8 cellular contexts compared by ENCODE assay signal in the genomic region with DNA sequence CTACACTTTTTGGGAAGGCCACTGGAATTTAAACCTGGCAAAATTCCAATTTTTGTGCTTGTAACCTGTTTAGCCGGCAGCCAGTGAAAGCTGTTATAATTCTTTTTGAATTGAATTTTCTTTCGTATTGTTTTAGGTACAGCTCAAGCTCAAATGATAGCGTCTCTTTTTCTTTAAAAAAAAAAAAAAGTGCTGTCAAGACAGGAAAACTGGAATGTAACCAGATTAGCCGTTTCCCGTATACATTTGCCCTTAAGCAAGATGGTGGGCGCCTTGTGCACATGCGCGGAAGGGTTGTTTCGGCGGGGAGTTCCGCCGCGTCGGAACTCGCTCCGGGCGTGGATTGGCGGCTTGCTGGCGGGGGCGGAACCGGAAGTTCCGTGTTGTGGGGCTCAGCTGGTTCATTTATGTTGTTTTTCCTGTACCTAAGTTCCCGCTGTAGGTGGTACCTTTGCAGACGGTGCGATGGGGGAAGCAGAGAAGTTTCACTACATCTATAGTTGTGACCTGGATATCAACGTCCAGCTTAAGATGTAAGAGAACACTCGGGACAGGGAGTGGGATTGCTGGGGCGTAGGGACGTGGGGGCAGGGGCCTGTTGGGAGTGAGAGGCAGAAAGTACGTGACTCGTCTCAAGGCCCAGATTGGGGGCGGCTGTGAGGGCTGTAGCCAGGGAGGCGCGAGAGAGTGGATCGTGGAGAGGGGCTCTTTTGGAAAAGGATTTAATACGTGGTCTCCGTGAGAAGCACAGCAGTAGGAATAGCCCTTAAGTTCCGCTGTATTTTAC. TPM values are rescaled to one million over a fixed set of nuclear protein-coding genes. Genes with fewer than 3 reads are reported as not detected.
DNase-seq lines count a peak whose midpoint lies in the region; ATAC-seq and TF ChIP-seq lines count a peak whose summit lies in the region.

A gene (plus strand): TSS at position 408 of the 787 bp plus-strand sequence. CDS start 58 bp downstream, at position 466.

- no peaks in the 10 kb centered on the region for H3K9me3 ChIP-seq in heart right ventricle
- H3K9me3 ChIP-seq in upper lobe of left lung, result no peaks in the 10 kb centered on the region

- H3K27ac ChIP-seq in heart right ventricle (peak within 1 kb of the TSS; percentile 25 to 90 (median 62)), upper lobe of left lung (peak within 1 kb of the TSS; percentile 80 to 88 (median 84))

- TF ChIP-seq CTCF in GM13976 (IDR thresholded peaks at IDR 0.05; ENCODE audit: borderline replicate concordance, control extremely low read depth, extremely low read depth, insufficient read depth, missing control alignments) (no peak), heart right ventricle (IDR thresholded peaks at IDR 0.05) (no peak), upper lobe of left lung (IDR thresholded peaks at IDR 0.05) (no peak)

- H3K36me3 ChIP-seq in heart right ventricle (peaks cover 0 to 29% (median 0%) of the 10 kb centered on the region in 9 donors), upper lobe of left lung (peaks cover 0 to 24% (median 0%) of the 10 kb centered on the region in 4 donors)

- ATAC-seq in HG02870 (IDR thresholded peaks at IDR 0.05; ENCODE audit: unreplicated experiment) (peak; percentile 98), heart right ventricle (peak; percentile 99 to 100 (median 100)), upper lobe of left lung (ENCODE audit: low FRiP score in 2 of 2) (peak; percentile 96 to 100)

- H3K27me3 ChIP-seq in heart right ventricle, result no peaks in the 10 kb centered on the region
- no peaks in the 10 kb centered on the region for H3K27me3 ChIP-seq in upper lobe of left lung

- DNase-seq in GM13976 (ENCODE audit: low spot score), result peak; percentile 90
- peak; percentile 99 for DNase-seq in NCI-H146 treated with DMSO at 0.1 percent for 48 hours (lab: John Stamatoyannopoulos, UW; ENCODE audit: unreplicated experiment)
- peak; percentile 98 for DNase-seq in amniotic epithelial cell (ENCODE audit: low read depth)
- peak; percentile 98 for DNase-seq in heart right ventricle
- peak; percentile 89 to 99 (median 94) for DNase-seq in posterior cingulate gyrus
- peak; percentile 93 to 97 for DNase-seq in upper lobe of left lung

- H3K4me1 ChIP-seq in heart right ventricle, result peaks cover 5 to 33% (median 22%) of the 10 kb centered on the region in 9 donors
- peaks cover 16 to 27% (median 19%) of the 10 kb centered on the region in 4 donors for H3K4me1 ChIP-seq in upper lobe of left lung

- peak within 1 kb of the TSS; percentile 58 to 90 (median 78) for H3K4me3 ChIP-seq in heart right ventricle
- peak within 1 kb of the TSS; percentile 74 to 92 (median 82) for H3K4me3 ChIP-seq in upper lobe of left lung

- peak in 2 of 4 donors; percentile 62 to 63 for TF ChIP-seq POLR2A in upper lobe of left lung (IDR thresholded peaks at IDR 0.05)

- 1% methylated on average over 38 of the region's 38 CpGs for WGBS in heart right ventricle, 2 donors
- WGBS in upper lobe of left lung, 2 donors, result 0 to 1% methylated on average over 38 of the region's 38 CpGs

- intact Hi-C loops in T-helper 1 cell treated with Interleukin-12 subunit alpha and Interleukin-12 subunit beta and Interleukin-4 antibody, amounts not matched to agents 30 ng/mL and 1 ng/mL, for 36 hours (cut with micrococcal nuclease), result loop anchor here (1.0 to 2.0 kb wide), 2 partner anchors 19 to 74 kb away; no protein-coding TSS in a partner anchor
- intact Hi-C loops in heart right ventricle (cut with DNase I), result no loop called here
- intact Hi-C loops in posterior cingulate gyrus (cut with DNase I), result no loop called here

- no peak for TF ChIP-seq EP300 in upper lobe of left lung (IDR thresholded peaks at IDR 0.05)

- in situ Hi-C loops in GM13976 (cut with MboI; ENCODE audit: low sequenced_read_pairs, unreplicated experiment), result no loop called here

RNA-seq across cellular contexts. Expression of the gene that starts here (rescaled TPM):
- total RNA-seq in T-helper 1 cell treated with Interleukin-12 subunit alpha and Interleukin-12 subunit beta and Interleukin-4 antibody, amounts not matched to agents 30 ng/mL and 1 ng/mL, for 36 hours, result 61.1 and 63.2 TPM in 2 replicates
- 10 to 100 TPM; 20.8 to 41.4 (median 33.0) TPM for total RNA-seq in heart right ventricle
- polyA plus RNA-seq in heart right ventricle, result 10 to 100 TPM; 21.1 to 21.2 TPM
- 10 to 100 TPM; 26.5 to 78.6 (median 44.9) TPM for total RNA-seq in upper lobe of left lung

Comparison
In these comparisons a context has a peak if more than half of its experiments do, and no peak if none do; other contexts are left out.
1. Peak in every context shown above with its lines: DNase-seq, ATAC-seq, H3K4me3 ChIP-seq and H3K27ac ChIP-seq.